ENCODE assay signal across 7 cellular contexts in the genomic region with DNA sequence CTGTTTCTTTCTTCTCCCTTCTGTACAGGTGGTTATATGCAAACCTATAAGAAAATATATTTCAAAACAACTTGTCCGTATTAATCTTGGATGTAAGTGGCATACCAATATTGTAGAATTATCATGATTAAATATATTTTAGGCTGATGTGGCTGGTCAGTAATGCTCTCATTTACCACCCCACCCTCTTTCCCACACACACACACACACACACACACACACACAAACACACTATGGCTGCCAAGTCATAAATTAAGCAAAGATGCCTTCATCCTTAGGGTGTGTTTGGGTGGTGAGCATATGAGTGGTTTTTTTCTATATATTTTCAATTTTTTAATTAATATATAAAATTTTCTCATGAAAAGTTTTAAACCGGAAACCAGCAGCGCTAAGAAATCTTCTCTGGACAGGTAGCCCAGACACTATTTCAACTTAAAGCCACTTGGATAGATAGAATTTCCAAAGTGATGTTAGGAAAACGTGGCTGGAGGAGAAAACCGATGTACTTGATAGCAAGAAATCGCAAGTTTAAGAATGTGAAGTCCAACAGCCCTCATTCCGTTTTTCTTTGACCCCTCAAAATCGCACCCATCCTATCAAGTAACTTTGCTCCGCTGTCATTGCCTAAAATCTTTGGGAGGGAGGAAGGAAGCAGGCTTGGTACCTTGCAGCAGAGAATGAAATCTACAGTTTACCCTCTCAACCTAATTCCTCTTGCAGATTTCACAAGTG.
DNase-seq lines count a peak whose midpoint lies in the region; ATAC-seq and TF ChIP-seq lines count a peak whose summit lies in the region.

No MANE protein-coding gene starts in this region.

- peak overlapping the region; percentile 96 for H3K4me3 Mint-ChIP-seq in activated T-helper 1 cell treated with anti-CD3 and anti-CD28 coated beads, Interleukin-12 subunit alpha, Interleukin-12 subunit beta, Interleukin-2, Interleukin-4 antibody, amounts not matched to agents 30 ng/mL and 10 ng/mL and 1 ng/mL, durations not matched to agents 14 hours and 24 hours and 36 hours

- peak overlapping the region; percentile 98 for H3K27ac Mint-ChIP-seq in activated T-helper 1 cell treated with anti-CD3 and anti-CD28 coated beads, Interleukin-12 subunit alpha, Interleukin-12 subunit beta, Interleukin-2, Interleukin-4 antibody, amounts not matched to agents 30 ng/mL and 10 ng/mL and 1 ng/mL, durations not matched to agents 14 hours and 24 hours and 36 hours

- peaks cover 26% of the 10 kb centered on the region for H3K27me3 ChIP-seq in HUES48 (ENCODE audit: control insufficient read depth, insufficient read depth, low read length)
- peaks cover 33% of the 10 kb centered on the region for H3K27me3 ChIP-seq in iPS-20b (ENCODE audit: insufficient read depth, low read length)
- H3K27me3 ChIP-seq in stomach: no peaks in the 10 kb centered on the region

- H3K4me3 ChIP-seq in HUES48 (ENCODE audit: low read depth, low read length) (peak overlapping the region; percentile 83), iPS-20b (ENCODE audit: low read length) (peak overlapping the region; percentile 86), stomach (peak overlapping the region; percentile 61 to 80 (median 70))

- H3K9me3 Mint-ChIP-seq in activated T-helper 1 cell treated with anti-CD3 and anti-CD28 coated beads, Interleukin-12 subunit alpha, Interleukin-12 subunit beta, Interleukin-2, Interleukin-4 antibody, amounts not matched to agents 30 ng/mL and 10 ng/mL and 1 ng/mL, durations not matched to agents 14 hours and 24 hours and 36 hours: peaks cover 8% of the 10 kb centered on the region

- intact Hi-C loops in activated T-helper 1 cell treated with anti-CD3 and anti-CD28 coated beads, Interleukin-12 subunit alpha, Interleukin-12 subunit beta, Interleukin-2, Interleukin-4 antibody, amounts not matched to agents 30 ng/mL and 10 ng/mL and 1 ng/mL, durations not matched to agents 14 hours and 24 hours and 36 hours (cut with micrococcal nuclease): loop anchor here (5.0 kb wide), 2 partner anchors 349 to 816 kb away; a partner anchor contains a TSS
- intact Hi-C loops in stomach (cut with DNase I; ENCODE audit: low total_unique reads): no loop called here

- no peak for TF ChIP-seq EP300 in stomach (IDR thresholded peaks at IDR 0.05)

- peaks cover 78% of the 10 kb centered on the region for H3K4me1 Mint-ChIP-seq in activated T-helper 1 cell treated with anti-CD3 and anti-CD28 coated beads, Interleukin-12 subunit alpha, Interleukin-12 subunit beta, Interleukin-2, Interleukin-4 antibody, amounts not matched to agents 30 ng/mL and 10 ng/mL and 1 ng/mL, durations not matched to agents 14 hours and 24 hours and 36 hours (ENCODE audit: low read depth)

- no peak for TF ChIP-seq POLR2A in stomach (IDR thresholded peaks at IDR 0.05)
- TF ChIP-seq POLR2A in erythroblast (IDR thresholded peaks at IDR 0.05; ENCODE audit: low read length): no peak

- 10 to 26% (median 16%) methylated on average over 9 of the region's 9 CpGs for WGBS in stomach, 5 donors

- DNase-seq in activated T-helper 1 cell treated with anti-CD3 and anti-CD28 coated beads, Interleukin-12 subunit alpha, Interleukin-12 subunit beta, Interleukin-2, Interleukin-4 antibody, amounts not matched to agents 30 ng/mL and 10 ng/mL and 1 ng/mL, durations not matched to agents 14 hours and 24 hours and 36 hours (ENCODE audit: low spot score): no peak
- DNase-seq in stomach: no peak
- DNase-seq in erythroblast (lab: John Stamatoyannopoulos, UW): no peak

- no peak for ATAC-seq in GM19023 (IDR thresholded peaks at IDR 0.05; ENCODE audit: unreplicated experiment)
- no peak for ATAC-seq in HG02884 (IDR thresholded peaks at IDR 0.05; ENCODE audit: unreplicated experiment)

- peaks cover 40% of the 10 kb centered on the region for H3K36me3 Mint-ChIP-seq in activated T-helper 1 cell treated with anti-CD3 and anti-CD28 coated beads, Interleukin-12 subunit alpha, Interleukin-12 subunit beta, Interleukin-2, Interleukin-4 antibody, amounts not matched to agents 30 ng/mL and 10 ng/mL and 1 ng/mL, durations not matched to agents 14 hours and 24 hours and 36 hours (ENCODE audit: low read depth)

- H3K4me1 ChIP-seq in HUES48 (ENCODE audit: control insufficient read depth, insufficient read depth, low read length): peaks cover 24% of the 10 kb centered on the region
- H3K4me1 ChIP-seq in iPS-20b (ENCODE audit: insufficient read depth, low read length): peaks cover 5% of the 10 kb centered on the region; the same call in 1 of the 2 replicates
- H3K4me1 ChIP-seq in stomach: peaks cover 29 to 65% (median 53%) of the 10 kb centered on the region in 4 donors

- H3K36me3 ChIP-seq in HUES48 (ENCODE audit: control insufficient read depth, insufficient read depth, low read length): peaks cover 15% of the 10 kb centered on the region
- peaks cover 11% of the 10 kb centered on the region; the same call in 1 of the 2 replicates for H3K36me3 ChIP-seq in iPS-20b (ENCODE audit: insufficient read depth, low read depth, low read length)
- H3K36me3 ChIP-seq in stomach: peaks cover 5 to 33% (median 20%) of the 10 kb centered on the region in 4 donors

- H3K9ac ChIP-seq in HUES48 (ENCODE audit: low read depth, low read length): 0 out of 2 replicates have a peak overlapping the region, but pooled peaks have one; percentile 57
- H3K9ac ChIP-seq in iPS-20b (ENCODE audit: low read depth, low read length): peak overlapping the region; percentile 79; the same call in 1 of the 2 replicates

- H3K27me3 Mint-ChIP-seq in activated T-helper 1 cell treated with anti-CD3 and anti-CD28 coated beads, Interleukin-12 subunit alpha, Interleukin-12 subunit beta, Interleukin-2, Interleukin-4 antibody, amounts not matched to agents 30 ng/mL and 10 ng/mL and 1 ng/mL, durations not matched to agents 14 hours and 24 hours and 36 hours (ENCODE audit: insufficient read depth): no peaks in the 10 kb centered on the region

- TF ChIP-seq CTCF in stomach (IDR thresholded peaks at IDR 0.05): no peak

- H3K9me3 ChIP-seq in HUES48 (ENCODE audit: control insufficient read depth, insufficient read depth, low read length) (no peaks in the 10 kb centered on the region), iPS-20b (ENCODE audit: insufficient read depth, low read depth, low read length) (no peaks in the 10 kb centered on the region), stomach (no peaks in the 10 kb centered on the region)

- H3K27ac ChIP-seq in HUES48 (ENCODE audit: low read depth, low read length) (no peak overlapping the region), iPS-20b (ENCODE audit: low read length) (no peak overlapping the region), stomach (peak overlapping the region; percentile 80 to 95 (median 89))

Comparison
In these comparisons a context has a peak if more than half of its experiments do, and no peak if none do; other contexts are left out.
1. H3K27ac ChIP-seq: peak in stomach (5 of 5); none in HUES48 (single experiment) and iPS-20b (single experiment).
2. Peak in every context shown above with its lines, with median percentiles within 50 percentile points of each other: H3K4me3 ChIP-seq.